25 cellular contexts compared by ENCODE assay signal in the genomic region with DNA sequence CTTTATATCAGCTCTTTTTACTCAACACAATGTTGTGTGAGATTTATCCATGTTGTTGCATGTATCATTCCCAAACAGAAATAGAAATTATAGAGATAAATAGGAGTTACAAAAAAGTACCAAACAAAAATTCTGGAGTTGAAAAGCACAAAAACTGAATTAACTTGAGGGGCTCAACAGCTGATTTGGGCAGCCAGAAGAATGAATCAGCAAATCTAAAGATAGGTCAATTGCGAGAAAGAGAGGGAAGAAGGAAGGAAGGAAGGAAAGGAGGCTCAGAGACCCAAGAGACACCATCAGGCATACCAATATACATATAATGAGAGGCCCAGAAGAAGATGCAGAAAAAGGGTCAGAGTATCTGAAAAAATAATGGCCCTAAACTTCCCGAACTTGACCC.
DNase-seq lines count a peak whose midpoint lies in the region; ATAC-seq and TF ChIP-seq lines count a peak whose summit lies in the region.
"Had no signal": no experiment of that assay in that cellular context is flagged by ENCODE, and none has a peak within 500 bp of the region (broad histone marks: within the 10 kb centered on the region; RNA-seq: fewer than 3 reads in every experiment).

No MANE protein-coding gene starts in this region.

- H3K27ac Mint-ChIP-seq in CD8-positive, alpha-beta T cell = peak overlapping the region; percentile 62
- peak overlapping the region; percentile 2 for H3K27ac Mint-ChIP-seq in activated T-helper 1 cell treated with anti-CD3 and anti-CD28 coated beads, Interleukin-12 subunit alpha, Interleukin-12 subunit beta, Interleukin-2, Interleukin-4 antibody, amounts not matched to agents 30 ng/mL and 10 ng/mL and 1 ng/mL, durations not matched to agents 14 hours and 24 hours and 36 hours
- H3K27ac Mint-ChIP-seq in naive B cell (peak overlapping the region in 5 of 6 donors; percentile 9 to 85 (median 45)), chondrocyte (ENCODE audit: unreplicated experiment) (no peak overlapping the region)

- peaks cover 19% of the 10 kb centered on the region for H3K4me1 ChIP-seq in BLaER1
- no peaks in the 10 kb centered on the region for H3K4me1 ChIP-seq in CD8-positive, alpha-beta T cell (ENCODE audit: insufficient read depth, low read length)
- H3K4me1 ChIP-seq: Peyer's patch had no signal

- H3K4me2 ChIP-seq in BLaER1 = peak overlapping the region; percentile 41

- no peak overlapping the region for H3K9ac ChIP-seq in BLaER1

- POLR2A ChIA-PET in CD8-positive, alpha-beta T cell (lab: Charles Lee) = no interaction called here

- H3K27ac ChIP-seq in BLaER1 = no peak overlapping the region
- H3K27ac ChIP-seq in CD8-positive, alpha-beta T cell (ENCODE audit: low read depth, low read length) = no peak overlapping the region
- H3K27ac ChIP-seq: brain microvascular endothelial cell, heart left ventricle, neutrophil, Peyer's patch had no signal

- H3K9me3 ChIP-seq in BLaER1 = peaks cover 16% of the 10 kb centered on the region
- H3K9me3 ChIP-seq in CD8-positive, alpha-beta T cell (ENCODE audit: low read length) = no peaks in the 10 kb centered on the region
- H3K9me3 ChIP-seq: neutrophil, Peyer's patch had no signal

- DNase-seq in CD8-positive, alpha-beta T cell = no peak
- DNase-seq in activated T-helper 1 cell treated with anti-CD3 and anti-CD28 coated beads, Interleukin-12 subunit alpha, Interleukin-12 subunit beta, Interleukin-2, Interleukin-4 antibody, amounts not matched to agents 30 ng/mL and 10 ng/mL and 1 ng/mL, durations not matched to agents 14 hours and 24 hours and 36 hours (ENCODE audit: low spot score) = no peak
- DNase-seq in naive B cell (no peak), NCI-H748 (lab: John Stamatoyannopoulos, UW; ENCODE audit: unreplicated experiment) (no peak), NCI-H1694 (lab: John Stamatoyannopoulos, UW) (no peak), chondrocyte (ENCODE audit: low spot score) (no peak)
- DNase-seq: activated naive CD4-positive, alpha-beta T cell treated with Interleukin-2 at 50 U/mL for 16 hours; amniotic stem cell; brain microvascular endothelial cell; DMS153; effector CD8-positive, alpha-beta T cell; foreskin fibroblast; heart left ventricle; NCI-H1092 treated with DMSO at 0.1 percent for 48 hours; NCI-H187 treated with DMSO at 0.1 percent for 48 hours; NCI-H524 treated with DMSO at 0.1 percent for 48 hours; Peyer's patch; stimulated activated CD4-positive, alpha-beta T cell treated with anti-CD3 and anti-CD28 coated beads, Interleukin-4, amount 100 ng/mL, for 24 hours; stimulated activated naive CD4-positive, alpha-beta T cell had no signal

- no peak overlapping the region for H3K4me3 ChIP-seq in BLaER1
- H3K4me3 ChIP-seq in CD8-positive, alpha-beta T cell (ENCODE audit: low read depth, low read length) = no peak overlapping the region
- H3K4me3 ChIP-seq: heart left ventricle, Peyer's patch had no signal

- TF ChIP-seq CTCF in CD8-positive, alpha-beta T cell (IDR thresholded peaks at IDR 0.05) = no peak
- TF ChIP-seq CTCF in chondrocyte (IDR thresholded peaks at IDR 0.05) = no peak

- no peaks in the 10 kb centered on the region for H3K27me3 ChIP-seq in BLaER1
- no peaks in the 10 kb centered on the region for H3K27me3 ChIP-seq in CD8-positive, alpha-beta T cell (ENCODE audit: insufficient read depth, low read length)
- H3K27me3 ChIP-seq: brain microvascular endothelial cell, heart left ventricle, neutrophil, Peyer's patch had no signal

- no peaks in the 10 kb centered on the region for H3K27me3 Mint-ChIP-seq in CD8-positive, alpha-beta T cell (ENCODE audit: low read depth)
- no peaks in the 10 kb centered on the region for H3K27me3 Mint-ChIP-seq in activated T-helper 1 cell treated with anti-CD3 and anti-CD28 coated beads, Interleukin-12 subunit alpha, Interleukin-12 subunit beta, Interleukin-2, Interleukin-4 antibody, amounts not matched to agents 30 ng/mL and 10 ng/mL and 1 ng/mL, durations not matched to agents 14 hours and 24 hours and 36 hours (ENCODE audit: insufficient read depth)
- H3K27me3 Mint-ChIP-seq in naive B cell (no peaks in the 10 kb centered on the region), chondrocyte (ENCODE audit: low read depth) (no peaks in the 10 kb centered on the region)

- H3K36me3 ChIP-seq in BLaER1 = peaks cover 30% of the 10 kb centered on the region
- H3K36me3 ChIP-seq in CD8-positive, alpha-beta T cell (ENCODE audit: insufficient read depth, low read length) = no peaks in the 10 kb centered on the region
- H3K36me3 ChIP-seq: brain microvascular endothelial cell, heart left ventricle, neutrophil, Peyer's patch had no signal

- no peak for ATAC-seq in CD8-positive, alpha-beta T cell
- no peak for ATAC-seq in naive B cell (ENCODE audit: low read depth in 2 of 2)
- no peak for ATAC-seq in HG02571 (IDR thresholded peaks at IDR 0.05; ENCODE audit: unreplicated experiment)
- ATAC-seq: esophagus mucosa, heart left ventricle, HepG2, sciatic nerve had no signal

- CTCF ChIA-PET in CD8-positive, alpha-beta T cell (lab: Charles Lee) = interaction anchor here (0.8 to 1.1 kb wide), 2 partner anchors 9 to 743 kb away, joined by 3 read pairs; no protein-coding TSS in a partner anchor

- intact Hi-C loops in CD8-positive, alpha-beta T cell (cut with DNase I, micrococcal nuclease) = loop anchor here in 1 of 2 experiments (10.0 kb wide), 1 partner anchor 332 kb away; no protein-coding TSS in a partner anchor
- intact Hi-C loops in activated T-helper 1 cell treated with anti-CD3 and anti-CD28 coated beads, Interleukin-12 subunit alpha, Interleukin-12 subunit beta, Interleukin-2, Interleukin-4 antibody, amounts not matched to agents 30 ng/mL and 10 ng/mL and 1 ng/mL, durations not matched to agents 14 hours and 24 hours and 36 hours (cut with micrococcal nuclease) = no loop called here

- H3K36me3 Mint-ChIP-seq in CD8-positive, alpha-beta T cell = peaks cover 4% of the 10 kb centered on the region
- H3K36me3 Mint-ChIP-seq in activated T-helper 1 cell treated with anti-CD3 and anti-CD28 coated beads, Interleukin-12 subunit alpha, Interleukin-12 subunit beta, Interleukin-2, Interleukin-4 antibody, amounts not matched to agents 30 ng/mL and 10 ng/mL and 1 ng/mL, durations not matched to agents 14 hours and 24 hours and 36 hours (ENCODE audit: low read depth) = peaks cover 17% of the 10 kb centered on the region
- H3K36me3 Mint-ChIP-seq in naive B cell (peaks cover 13 to 15% of the 10 kb centered on the region in 2 donors), chondrocyte (ENCODE audit: low read depth) (peaks cover 18% of the 10 kb centered on the region)

- H4K20me1 ChIP-seq in BLaER1 = peaks cover 31% of the 10 kb centered on the region

- H3K4me3 Mint-ChIP-seq in CD8-positive, alpha-beta T cell = no peak overlapping the region
- no peak overlapping the region for H3K4me3 Mint-ChIP-seq in activated T-helper 1 cell treated with anti-CD3 and anti-CD28 coated beads, Interleukin-12 subunit alpha, Interleukin-12 subunit beta, Interleukin-2, Interleukin-4 antibody, amounts not matched to agents 30 ng/mL and 10 ng/mL and 1 ng/mL, durations not matched to agents 14 hours and 24 hours and 36 hours
- no peak overlapping the region for H3K4me3 Mint-ChIP-seq in naive B cell
- H3K4me3 Mint-ChIP-seq in chondrocyte (ENCODE audit: unreplicated experiment) = no peak overlapping the region

- no peaks in the 10 kb centered on the region for H3K9me3 Mint-ChIP-seq in CD8-positive, alpha-beta T cell
- no peaks in the 10 kb centered on the region for H3K9me3 Mint-ChIP-seq in activated T-helper 1 cell treated with anti-CD3 and anti-CD28 coated beads, Interleukin-12 subunit alpha, Interleukin-12 subunit beta, Interleukin-2, Interleukin-4 antibody, amounts not matched to agents 30 ng/mL and 10 ng/mL and 1 ng/mL, durations not matched to agents 14 hours and 24 hours and 36 hours
- H3K9me3 Mint-ChIP-seq in naive B cell (peaks cover 0 to 9% (median 0%) of the 10 kb centered on the region in 7 donors), chondrocyte (ENCODE audit: low read depth) (peaks cover 15% of the 10 kb centered on the region)

- H3K4me1 Mint-ChIP-seq in CD8-positive, alpha-beta T cell (ENCODE audit: low read depth) = peaks cover 6% of the 10 kb centered on the region
- H3K4me1 Mint-ChIP-seq in activated T-helper 1 cell treated with anti-CD3 and anti-CD28 coated beads, Interleukin-12 subunit alpha, Interleukin-12 subunit beta, Interleukin-2, Interleukin-4 antibody, amounts not matched to agents 30 ng/mL and 10 ng/mL and 1 ng/mL, durations not matched to agents 14 hours and 24 hours and 36 hours (ENCODE audit: low read depth) = peaks cover 52% of the 10 kb centered on the region
- peaks cover 4 to 15% (median 13%) of the 10 kb centered on the region in 3 donors for H3K4me1 Mint-ChIP-seq in naive B cell
- no peaks in the 10 kb centered on the region for H3K4me1 Mint-ChIP-seq in chondrocyte (ENCODE audit: low read depth)
